In the genomic region with DNA sequence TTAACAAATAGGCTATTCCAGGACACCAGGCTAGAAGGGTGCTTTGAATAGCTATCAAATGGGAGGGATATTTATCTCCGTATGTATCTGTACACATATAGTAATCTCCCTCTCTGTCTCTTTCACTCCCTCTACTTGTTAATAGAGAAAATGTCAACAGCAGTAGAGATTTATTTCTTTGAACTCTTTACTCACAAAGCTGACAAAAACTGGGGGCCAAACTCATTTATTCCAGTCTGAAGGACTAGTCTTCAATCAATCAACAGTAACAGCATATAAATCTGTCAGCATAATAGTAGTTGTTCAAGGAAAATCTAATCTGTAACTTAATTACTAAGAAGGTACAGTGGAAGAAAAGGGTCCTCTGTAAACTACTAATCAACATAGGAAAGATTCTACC, we compare ENCODE assay signal across 17 cellular contexts.
DNase-seq lines count a peak whose midpoint lies in the region; ATAC-seq and TF ChIP-seq lines count a peak whose summit lies in the region.
"Had no signal": no experiment of that assay in that cellular context is flagged by ENCODE, and none has a peak within 500 bp of the region (broad histone marks: within the 10 kb centered on the region; RNA-seq: fewer than 3 reads in every experiment).

No MANE protein-coding gene starts in this region.

- intact Hi-C loops in activated CD4-positive, alpha-beta T cell treated with anti-CD3 and anti-CD28 coated beads for 36 hours (cut with DNase I, micrococcal nuclease): no loop called here
- intact Hi-C loops in activated CD4-positive, alpha-beta T cell treated with anti-CD3 and anti-CD28 coated beads, Interleukin-2, amount 10 ng/mL, durations not matched to agents 24 days and 14 days (cut with micrococcal nuclease): no loop called here

- no peak overlapping the region for H3K4me3 ChIP-seq in HEK293 (ENCODE audit: low read depth, low read length)
- H3K4me3 ChIP-seq: BLaER1 treated with 17β-estradiol and CSF1 and Interleukin-3, amounts not matched to agents 10 nM and 100 nM; GM12878; GM23248 had no signal

- no peaks in the 10 kb centered on the region for H3K36me3 ChIP-seq in HEK293 (ENCODE audit: control insufficient read depth in 2 of 2, insufficient read depth in 1 of 2, low read length in 2 of 2)
- H3K36me3 ChIP-seq: BLaER1 treated with 17β-estradiol and CSF1 and Interleukin-3, amounts not matched to agents 10 nM and 100 nM had no signal

- TF ChIP-seq CTCF in HEK293 (tag by site-specific recombination; IDR thresholded peaks at IDR 0.05): no peak

- no peaks in the 10 kb centered on the region for H3K9me3 ChIP-seq in HEK293 (ENCODE audit: control insufficient read depth, insufficient read depth, low read depth, low read length)
- H3K9me3 ChIP-seq: BLaER1 treated with 17β-estradiol and CSF1 and Interleukin-3, amounts not matched to agents 10 nM and 100 nM had no signal

- no peaks in the 10 kb centered on the region for H3K4me1 ChIP-seq in HEK293 (ENCODE audit: control insufficient read depth, insufficient read depth, low read length)

- no peaks in the 10 kb centered on the region for H3K27me3 Mint-ChIP-seq in activated CD4-positive, alpha-beta T cell treated with anti-CD3 and anti-CD28 coated beads for 36 hours
- H3K27me3 Mint-ChIP-seq in activated CD4-positive, alpha-beta T cell treated with anti-CD3 and anti-CD28 coated beads, Interleukin-2, amount 10 ng/mL, durations not matched to agents 24 days and 14 days: peaks cover 4% of the 10 kb centered on the region

- H3K27ac ChIP-seq in HEK293 (ENCODE audit: extremely low read depth, low read depth, low read length) (no peak overlapping the region), caudate nucleus (ENCODE audit: low read depth, low read length) (peak overlapping the region; percentile 24)
- H3K27ac ChIP-seq: BLaER1 treated with 17β-estradiol and CSF1 and Interleukin-3, amounts not matched to agents 10 nM and 100 nM; GM23248 had no signal

- H3K4me1 Mint-ChIP-seq in activated CD4-positive, alpha-beta T cell treated with anti-CD3 and anti-CD28 coated beads for 36 hours: no peaks in the 10 kb centered on the region
- H3K4me1 Mint-ChIP-seq in activated CD4-positive, alpha-beta T cell treated with anti-CD3 and anti-CD28 coated beads, Interleukin-2, amount 10 ng/mL, durations not matched to agents 24 days and 14 days: no peaks in the 10 kb centered on the region
- H3K4me1 Mint-ChIP-seq: B cell had no signal

- POLR2A ChIA-PET in HEK293 (lab: Yijun Ruan, JAX): no interaction called here
- POLR2A ChIA-PET in activated CD4-positive, alpha-beta T cell treated with anti-CD3 and anti-CD28 coated beads for 36 hours (lab: Charles Lee): no interaction called here

- no peak for ATAC-seq in activated CD4-positive, alpha-beta T cell treated with anti-CD3 and anti-CD28 coated beads for 36 hours
- ATAC-seq: CD8-positive, alpha-beta T cell; GM12878 had no signal

- CTCF ChIA-PET in HEK293 (lab: Yijun Ruan, JAX): no interaction called here
- CTCF ChIA-PET in activated CD4-positive, alpha-beta T cell treated with anti-CD3 and anti-CD28 coated beads for 36 hours (lab: Charles Lee): no interaction called here

- no peaks in the 10 kb centered on the region for H3K36me3 Mint-ChIP-seq in activated CD4-positive, alpha-beta T cell treated with anti-CD3 and anti-CD28 coated beads for 36 hours (ENCODE audit: low read depth)
- H3K36me3 Mint-ChIP-seq in activated CD4-positive, alpha-beta T cell treated with anti-CD3 and anti-CD28 coated beads, Interleukin-2, amount 10 ng/mL, durations not matched to agents 24 days and 14 days (ENCODE audit: low read depth): no peaks in the 10 kb centered on the region
- H3K36me3 Mint-ChIP-seq: CD8-positive, alpha-beta T cell had no signal

- H3K4me3 Mint-ChIP-seq in activated CD4-positive, alpha-beta T cell treated with anti-CD3 and anti-CD28 coated beads for 36 hours: no peak overlapping the region
- no peak overlapping the region for H3K4me3 Mint-ChIP-seq in activated CD4-positive, alpha-beta T cell treated with anti-CD3 and anti-CD28 coated beads, Interleukin-2, amount 10 ng/mL, durations not matched to agents 24 days and 14 days
- H3K4me3 Mint-ChIP-seq: B cell; CD8-positive, alpha-beta T cell had no signal

- H3K27ac Mint-ChIP-seq in activated CD4-positive, alpha-beta T cell treated with anti-CD3 and anti-CD28 coated beads for 36 hours: no peak overlapping the region
- no peak overlapping the region for H3K27ac Mint-ChIP-seq in activated CD4-positive, alpha-beta T cell treated with anti-CD3 and anti-CD28 coated beads, Interleukin-2, amount 10 ng/mL, durations not matched to agents 24 days and 14 days
- H3K27ac Mint-ChIP-seq: B cell; CD8-positive, alpha-beta T cell had no signal

- no peaks in the 10 kb centered on the region for H3K9me3 Mint-ChIP-seq in activated CD4-positive, alpha-beta T cell treated with anti-CD3 and anti-CD28 coated beads for 36 hours (ENCODE audit: low read depth)
- no peaks in the 10 kb centered on the region for H3K9me3 Mint-ChIP-seq in activated CD4-positive, alpha-beta T cell treated with anti-CD3 and anti-CD28 coated beads, Interleukin-2, amount 10 ng/mL, durations not matched to agents 24 days and 14 days
- H3K9me3 Mint-ChIP-seq: CD8-positive, alpha-beta T cell had no signal

- DNase-seq in NCI-H2227 treated with DMSO at 0.1 percent for 48 hours (lab: John Stamatoyannopoulos, UW) (peak; percentile 21), caudate nucleus (lab: John Stamatoyannopoulos, UW) (no peak), DMS114 treated with DMSO at 0.1 percent for 48 hours (lab: John Stamatoyannopoulos, UW; ENCODE audit: unreplicated experiment) (no peak)
- no peak for DNase-seq in activated CD4-positive, alpha-beta T cell treated with anti-CD3 and anti-CD28 coated beads for 36 hours
- no peak for DNase-seq in activated CD4-positive, alpha-beta T cell treated with anti-CD3 and anti-CD28 coated beads, Interleukin-2, amount 10 ng/mL, durations not matched to agents 24 days and 14 days
- DNase-seq: Calu3; CD8-positive, alpha-beta T cell; DMS53; DND-41; EL; GM23248; HCEC 1CT; IMR-90 had no signal

TF ChIP-seq in HEK293, 187 proteins besides CTCF, POLR2A, EP300 and RAD21:
- TF ChIP-seq TCF7L2 (IDR thresholded peaks at IDR 0.05; ENCODE audit: borderline replicate concordance, low read depth, low read length) (0 out of 2 replicates have a peak, but pooled peaks have one; percentile 45), ZFP41 (tag by site-specific recombination; IDR thresholded peaks at IDR 0.05; ENCODE audit: borderline replicate concordance) (no peak), HOXA7 (CRISPR knock-in tag; IDR thresholded peaks at IDR 0.05; ENCODE audit: borderline replicate concordance) (no peak), ZNF394 (tag by site-specific recombination; IDR thresholded peaks at IDR 0.05; ENCODE audit: borderline replicate concordance) (no peak), WT1 (tag by site-specific recombination; IDR thresholded peaks at IDR 0.05) (peak; percentile 80)
- TF ChIP-seq, protein P1, sequence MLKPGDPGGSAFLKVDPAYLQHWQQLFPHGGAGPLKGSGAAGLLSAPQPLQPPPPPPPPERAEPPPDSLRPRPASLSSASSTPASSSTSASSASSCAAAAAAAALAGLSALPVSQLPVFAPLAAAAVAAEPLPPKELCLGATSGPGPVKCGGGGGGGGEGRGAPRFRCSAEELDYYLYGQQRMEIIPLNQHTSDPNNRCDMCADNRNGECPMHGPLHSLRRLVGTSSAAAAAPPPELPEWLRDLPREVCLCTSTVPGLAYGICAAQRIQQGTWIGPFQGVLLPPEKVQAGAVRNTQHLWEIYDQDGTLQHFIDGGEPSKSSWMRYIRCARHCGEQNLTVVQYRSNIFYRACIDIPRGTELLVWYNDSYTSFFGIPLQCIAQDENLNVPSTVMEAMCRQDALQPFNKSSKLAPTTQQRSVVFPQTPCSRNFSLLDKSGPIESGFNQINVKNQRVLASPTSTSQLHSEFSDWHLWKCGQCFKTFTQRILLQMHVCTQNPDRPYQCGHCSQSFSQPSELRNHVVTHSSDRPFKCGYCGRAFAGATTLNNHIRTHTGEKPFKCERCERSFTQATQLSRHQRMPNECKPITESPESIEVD (tag by site-specific recombination; IDR thresholded peaks at IDR 0.05): peak; percentile 52
TF ChIP-seq in HEK293: peak in this region for 3.
